ENCODE assay signal across 18 cellular contexts in genomic region chr5:124810420-124810819, GRCh38.
DNase-seq lines count a peak whose midpoint lies in the region; TF ChIP-seq lines count a peak whose summit lies in the region.
"Had no signal": no experiment of that assay in that cellular context is flagged by ENCODE, and none has a peak within 500 bp of the region (broad histone marks: within the 10 kb centered on the region; RNA-seq: fewer than 3 reads in every experiment).

No MANE protein-coding gene starts in this region.

- no peak overlapping the region for H3K14ac ChIP-seq in H9 (ENCODE audit: insufficient read depth, low read length)

- H3K4me3 Mint-ChIP-seq in H9 = no peak overlapping the region

- no peak overlapping the region for H4K91ac ChIP-seq in H9 (ENCODE audit: insufficient read length, low read depth, low read length)

- H3K4me1 ChIP-seq in H9 (ENCODE audit: insufficient read depth, low read length) = peaks cover 3% of the 10 kb centered on the region; the same call in 1 of the 2 replicates
- H3K4me1 ChIP-seq in tibial artery = no peaks in the 10 kb centered on the region

- WGBS in H9 (ENCODE audit: extremely low coverage, insufficient read length, low lambda C conversion rate) = no CpG with 5 or more reads among the region's 3 CpGs

- intact Hi-C loops in tibial artery (cut with DNase I; ENCODE audit: low total_unique reads) = no loop called here

- H3K23ac ChIP-seq in H9 (ENCODE audit: insufficient read length, low read depth, low read length) = no peak overlapping the region

- no peaks in the 10 kb centered on the region for H3K27me3 Mint-ChIP-seq in H9 (ENCODE audit: low read depth)

- H3K27me3 ChIP-seq in H9 (ENCODE audit: insufficient read depth, low read length) (no peaks in the 10 kb centered on the region), tibial artery (no peaks in the 10 kb centered on the region), H7 (ENCODE audit: control insufficient read depth, insufficient read depth, low read length) (no peaks in the 10 kb centered on the region), WERI-Rb-1 (ENCODE audit: insufficient read depth, low read depth, severe bottlenecking) (no peaks in the 10 kb centered on the region)

- no peaks in the 10 kb centered on the region for H3K36me3 Mint-ChIP-seq in H9 (ENCODE audit: insufficient read depth in 1 of 3, low read depth in 3 of 3)

- peaks cover 15 to 19% of the 10 kb centered on the region in 2 experiments for H3K4me1 Mint-ChIP-seq in H9

- TF ChIP-seq CTCF in H9 (conservative IDR thresholded peaks at IDR 0.05) (no peak), tibial artery (IDR thresholded peaks at IDR 0.05) (no peak), WERI-Rb-1 (IDR thresholded peaks at IDR 0.05; ENCODE audit: low read depth, low read length) (no peak)

- H3K9me3 ChIP-seq in H9 (ENCODE audit: control insufficient read depth, low read depth, low read length) (no peaks in the 10 kb centered on the region), tibial artery (no peaks in the 10 kb centered on the region), WERI-Rb-1 (ENCODE audit: severe bottlenecking) (no peaks in the 10 kb centered on the region)
- H3K9me3 ChIP-seq: A549 had no signal

- H4K8ac ChIP-seq in H9 (replicated peaks; ENCODE audit: insufficient read length, low read depth, low read length) = no peak overlapping the region

- no peak overlapping the region for H3K4me3 ChIP-seq in tibial artery
- H3K4me3 ChIP-seq in H7 (ENCODE audit: insufficient read depth, low read depth, low read length) = no peak overlapping the region
- H3K4me3 ChIP-seq in WERI-Rb-1 (ENCODE audit: low read depth, low read length) = no peak overlapping the region
- H3K4me3 ChIP-seq: A549 had no signal

- H2BK15ac ChIP-seq in H9 (ENCODE audit: low read depth, low read length) = no peak overlapping the region

- in situ Hi-C loops in SK-MEL-5 (cut with HindIII; ENCODE audit: low pct_unique_long_range_greater_than_20kb, low sequenced_read_pairs) = no loop called here

- H2AFZ ChIP-seq in H9 (ENCODE audit: low read length) = no peak overlapping the region

- H3K4me2 ChIP-seq in H9 (ENCODE audit: insufficient read depth, insufficient read length, low read length) = no peak overlapping the region
- H3K4me2 ChIP-seq: A549 had no signal

- H3K23me2 ChIP-seq in H9 (ENCODE audit: insufficient read length, low read depth, low read length, poor library complexity, severe bottlenecking) = no peaks in the 10 kb centered on the region

- no peak overlapping the region for H3K4ac ChIP-seq in H9 (ENCODE audit: low read depth, low read length)

- H4K20me1 ChIP-seq in H9 (ENCODE audit: control insufficient read depth, insufficient read depth, insufficient read length) = no peaks in the 10 kb centered on the region

- H3K36me3 ChIP-seq in tibial artery = no peaks in the 10 kb centered on the region
- no peaks in the 10 kb centered on the region for H3K36me3 ChIP-seq in H7 (replicated peaks; ENCODE audit: control insufficient read depth, insufficient read depth, low read length)
- no peaks in the 10 kb centered on the region for H3K36me3 ChIP-seq in WERI-Rb-1

- H2BK12ac ChIP-seq in H9 (ENCODE audit: insufficient read length, low read depth, low read length) = no peak overlapping the region

- H2BK20ac ChIP-seq in H9 (ENCODE audit: low read depth, low read length, poor library complexity, severe bottlenecking) = no peak overlapping the region

- H2AK5ac ChIP-seq in H9 (ENCODE audit: insufficient read length, low read length) = no peak overlapping the region

- no peak overlapping the region for H2BK5ac ChIP-seq in H9 (ENCODE audit: insufficient read length, low read length)

- no peak overlapping the region for H4K5ac ChIP-seq in H9 (ENCODE audit: insufficient read length, low read depth, low read length)

- H3K27ac Mint-ChIP-seq in H9 = peak overlapping the region; percentile 5 to 56 (median 33); a peak in 4 of 7 replicates

- DNase-seq in H9 (no peak), SK-MEL-5 (ENCODE audit: low read depth, low spot score) (peak; percentile 38), foreskin melanocyte (peak; percentile 75), pons (ENCODE audit: low spot score) (peak; percentile 14), mesenteric fat pad (ENCODE audit: low spot score) (no peak), tibial artery (no peak), H7 (no peak), WERI-Rb-1 (no peak)
- DNase-seq: COR-L47; DMS153; NCI-H146; NCI-H2081 treated with DMSO at 0.1 percent for 48 hours; NCI-H226; NCI-H526 treated with DMSO at 0.1 percent for 48 hours; NK-92 treated with Interleukin-12 subunit alpha and Interleukin-12 subunit beta, amount 100 ng/mL, for 24 hours; SHP77 had no signal

- H2BK120ac ChIP-seq in H9 (ENCODE audit: low read depth, low read length, poor library complexity, severe bottlenecking) = no peak overlapping the region

- H3K56ac ChIP-seq in H9 (ENCODE audit: insufficient read length, low read depth, low read length) = no peak overlapping the region

- no peaks in the 10 kb centered on the region for H3K79me1 ChIP-seq in H9 (ENCODE audit: insufficient read depth, low read depth, low read length, poor library complexity, severe bottlenecking)

- no peak overlapping the region for H3T11ph ChIP-seq in H9 (ENCODE audit: low read length)

- H3K9me3 Mint-ChIP-seq in H9 = no peaks in the 10 kb centered on the region

- H3K27ac ChIP-seq in H9 (ENCODE audit: insufficient read length, low read depth, low read length) = no peak overlapping the region
- no peak overlapping the region for H3K27ac ChIP-seq in tibial artery
- no peak overlapping the region for H3K27ac ChIP-seq in WERI-Rb-1
- H3K27ac ChIP-seq: A549, C4-2B had no signal

- H3K9ac ChIP-seq in H9 (ENCODE audit: extremely low read depth, insufficient read length, low read length) = no peak overlapping the region

- no peak overlapping the region for H3K18ac ChIP-seq in H9 (ENCODE audit: insufficient read length, low read depth, low read length)

- H3K79me2 ChIP-seq in H9 (ENCODE audit: insufficient read depth, low read length) = no peaks in the 10 kb centered on the region

Comparison
In these comparisons a context has a peak if more than half of its experiments do, and no peak if none do; other contexts are left out.
1. DNase-seq: peak in SK-MEL-5 (single experiment), foreskin melanocyte (single experiment) and pons (single experiment); none in H9 (single experiment), mesenteric fat pad (single experiment), tibial artery (0 of 2), H7 (single experiment) and WERI-Rb-1 (single experiment).